33 cellular contexts compared by ENCODE assay signal in the genomic region with DNA sequence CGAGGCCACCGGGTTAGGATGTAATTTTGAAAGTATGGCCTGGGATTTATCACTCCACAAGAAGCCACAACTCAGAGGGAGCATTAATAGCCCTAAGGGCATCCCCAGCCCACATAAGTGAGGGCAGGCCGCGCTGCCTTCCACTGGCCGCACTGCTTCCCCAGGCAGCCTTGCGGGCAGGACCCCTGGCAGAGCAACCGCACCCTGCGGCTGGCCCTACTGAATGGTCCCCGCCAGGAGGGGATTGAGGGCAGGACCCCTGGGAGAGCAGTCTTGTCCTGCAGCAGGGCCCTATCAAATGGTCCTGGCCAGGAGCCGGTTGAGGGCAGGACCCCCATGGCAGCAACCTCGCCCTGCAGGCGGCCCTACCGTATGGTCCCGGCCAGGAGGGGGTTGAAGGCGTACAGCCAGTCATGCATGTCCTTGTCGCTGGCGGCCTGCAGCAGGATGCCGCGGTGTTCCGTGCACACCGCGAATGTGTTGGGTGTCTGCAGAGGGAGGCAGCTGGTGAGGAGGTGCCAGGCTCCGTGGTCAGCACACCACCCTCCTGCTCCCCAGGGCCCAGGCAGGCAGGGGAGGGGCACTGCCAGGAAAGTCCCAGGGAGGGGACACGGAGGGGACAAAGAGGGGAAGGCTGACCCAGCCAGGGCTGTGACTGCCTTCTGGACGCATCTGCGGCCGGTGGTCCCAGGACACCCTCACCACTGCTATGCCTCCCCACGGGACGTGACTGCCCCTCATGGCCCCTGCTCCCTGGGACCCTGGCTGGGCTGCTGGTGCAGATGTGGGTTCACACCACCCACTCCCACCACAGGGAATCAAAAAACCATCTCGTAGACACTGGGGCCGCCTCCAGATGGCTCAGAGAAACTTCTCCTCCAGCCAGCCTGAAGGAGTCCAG. TPM values are rescaled to one million over a fixed set of nuclear protein-coding genes. Genes with fewer than 3 reads are reported as not detected.
"Had no signal": no experiment of that assay in that cellular context is flagged by ENCODE, and none has a peak within 500 bp of the region (broad histone marks: within the 10 kb centered on the region; RNA-seq: fewer than 3 reads in every experiment).

No MANE protein-coding gene starts in this region.

- H2AFZ ChIP-seq: neural progenitor cell had no signal

- H3K27ac ChIP-seq: neural progenitor cell, ovary, right lobe of liver, tibial nerve, uterus had no signal

- DNase-seq: hypothalamus; immature natural killer cell; mesendoderm; naive B cell; natural killer cell; nephron progenitor cell; ovary; right lobe of liver; stimulated activated CD4-positive, alpha-beta T cell treated with anti-CD3 and anti-CD28 coated beads, Interleukin-1b, Interleukin-23, amount 100 ng/mL, for 48 hours; stimulated activated CD4-positive, alpha-beta T cell treated with anti-CD3 and anti-CD28 coated beads, Interleukin-2, amount 100 ng/mL, for 48 hours; stimulated activated CD4-positive, alpha-beta T cell treated with anti-CD3 and anti-CD28 coated beads, Interleukin-4, amount 100 ng/mL, for 4 hours; stimulated activated CD8-positive, alpha-beta memory T cell treated with anti-CD3 and anti-CD28 coated beads, Interleukin-4, amount 100 ng/mL, for 48 hours; stimulated activated naive CD4-positive, alpha-beta T cell treated with Interleukin-2 at 50 U/mL for 16 hours; stimulated activated naive CD8-positive, alpha-beta T cell treated with anti-CD3 and anti-CD28 coated beads, Interleukin-15, amount 100 ng/mL, for 72 hours; uterus had no signal

- H3K36me3 ChIP-seq: neural progenitor cell, ovary, right lobe of liver, uterus had no signal

- H3K4me3 ChIP-seq: lung, neural progenitor cell, ovary, right lobe of liver, smooth muscle cell, tibial nerve, uterus had no signal

- ATAC-seq: left lobe of liver; natural killer cell; right lobe of liver; stimulated activated memory B cell treated with anti-CD40 and anti-IgM and Interleukin-4, amounts not matched to agents 10 μg/mL and 1 μg/mL and 100 μg/mL, for 72 hours; stimulated activated naive CD8-positive, alpha-beta T cell treated with anti-CD3 and anti-CD28 coated beads, Interleukin-15, amount 100 ng/mL, for 72 hours had no signal

- H3K4me2 ChIP-seq: neural progenitor cell, smooth muscle cell had no signal

- FAIRE-seq: islet of Langerhans had no signal

- H3K9ac ChIP-seq: neural progenitor cell had no signal

- H3K27me3 ChIP-seq: neural progenitor cell, ovary, right lobe of liver, tibial nerve, uterus had no signal

- H3K9me3 ChIP-seq: ovary, right lobe of liver, tibial nerve, uterus had no signal

- H3K4me1 ChIP-seq: neural progenitor cell, right lobe of liver, tibial nerve, uterus had no signal

RNA-seq across cellular contexts. Expression of a gene that starts 26.3 kb away (rescaled TPM):
- total RNA-seq: kidney epithelial cell, left lobe of liver, lower leg skin, lung, mesothelial cell of epicardium, mononuclear cell, natural killer cell, omental fat pad, ovary, progenitor cell of endocrine pancreas, pulmonary artery endothelial cell, renal cortical epithelial cell, right lobe of liver, skeletal muscle tissue, smooth muscle cell, temporal lobe, ureter, uterus had no signal
- polyA plus RNA-seq: immature natural killer cell, lung, ovary, smooth muscle cell had no signal

RNA-seq across cellular contexts. Expression of a gene that starts 35.2 kb away (rescaled TPM):
- total RNA-seq: kidney epithelial cell, left lobe of liver, lower leg skin, mesothelial cell of epicardium, mononuclear cell, natural killer cell, omental fat pad, progenitor cell of endocrine pancreas, pulmonary artery endothelial cell, renal cortical epithelial cell, right lobe of liver, skeletal muscle tissue, smooth muscle cell, temporal lobe, ureter, uterus had no signal
- polyA plus RNA-seq: immature natural killer cell, lung, ovary, smooth muscle cell had no signal
